1 cellular context compared by ENCODE assay signal in the genomic region with DNA sequence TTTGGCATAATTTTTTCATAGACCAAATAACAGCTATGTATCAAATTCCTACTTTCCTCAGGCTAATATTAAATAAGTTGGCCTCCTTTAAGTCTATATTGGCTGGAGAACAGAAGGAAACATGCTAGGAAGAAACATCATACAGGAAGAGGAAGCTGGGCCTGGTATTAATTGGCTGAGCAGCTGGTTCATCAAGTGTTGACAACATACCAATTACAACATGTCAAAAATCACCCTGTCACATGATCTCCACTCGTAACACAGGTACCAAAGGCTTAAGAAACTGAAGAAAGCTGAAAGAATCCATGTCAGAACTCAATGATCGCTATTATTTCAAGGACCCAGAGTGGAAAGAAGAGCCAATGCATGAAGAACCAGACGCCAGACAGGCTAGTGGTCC.
TF ChIP-seq lines count a peak whose summit lies in the region.

No MANE protein-coding gene starts in this region.

TF ChIP-seq in H1, 55 proteins besides CTCF, POLR2A, EP300 and RAD21 (continued from another document):
- no peak for TF ChIP-seq CHD7 (IDR thresholded peaks at IDR 0.05; ENCODE audit: insufficient replicate concordance, low read length)
- no peak for TF ChIP-seq KDM4A (IDR thresholded peaks at IDR 0.05; ENCODE audit: low read depth, low read length, severe bottlenecking)
- no peak for TF ChIP-seq BRCA1 (IDR thresholded peaks at IDR 0.05; ENCODE audit: low read depth, low read length)
- no peak for TF ChIP-seq CEBPB (IDR thresholded peaks at IDR 0.05; ENCODE audit: low read depth, low read length)
- TF ChIP-seq RNF2 (IDR thresholded peaks at IDR 0.05; ENCODE audit: borderline replicate concordance, low read depth, low read length, missing control alignments, poor library complexity, severe bottlenecking), result no peak
- TF ChIP-seq, protein P1, sequence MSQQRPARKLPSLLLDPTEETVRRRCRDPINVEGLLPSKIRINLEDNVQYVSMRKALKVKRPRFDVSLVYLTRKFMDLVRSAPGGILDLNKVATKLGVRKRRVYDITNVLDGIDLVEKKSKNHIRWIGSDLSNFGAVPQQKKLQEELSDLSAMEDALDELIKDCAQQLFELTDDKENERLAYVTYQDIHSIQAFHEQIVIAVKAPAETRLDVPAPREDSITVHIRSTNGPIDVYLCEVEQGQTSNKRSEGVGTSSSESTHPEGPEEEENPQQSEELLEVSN (IDR thresholded peaks at IDR 0.05), result no peak
- TF ChIP-seq, protein P2, sequence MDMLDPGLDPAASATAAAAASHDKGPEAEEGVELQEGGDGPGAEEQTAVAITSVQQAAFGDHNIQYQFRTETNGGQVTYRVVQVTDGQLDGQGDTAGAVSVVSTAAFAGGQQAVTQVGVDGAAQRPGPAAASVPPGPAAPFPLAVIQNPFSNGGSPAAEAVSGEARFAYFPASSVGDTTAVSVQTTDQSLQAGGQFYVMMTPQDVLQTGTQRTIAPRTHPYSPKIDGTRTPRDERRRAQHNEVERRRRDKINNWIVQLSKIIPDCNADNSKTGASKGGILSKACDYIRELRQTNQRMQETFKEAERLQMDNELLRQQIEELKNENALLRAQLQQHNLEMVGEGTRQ (IDR thresholded peaks at IDR 0.05; ENCODE audit: low read length), result no peak
- TF ChIP-seq SRF (IDR thresholded peaks at IDR 0.05; ENCODE audit: low read depth, low read length), result no peak
- TF ChIP-seq SP4 (IDR thresholded peaks at IDR 0.05; ENCODE audit: low read length), result no peak
- TF ChIP-seq EZH2 (IDR thresholded peaks at IDR 0.05; ENCODE audit: low read depth, low read length, severe bottlenecking), result no peak
